17 cellular contexts compared by ENCODE assay signal in genomic region chr5:109327572-109327971, GRCh38.
"Had no signal": no experiment of that assay in that cellular context is flagged by ENCODE, and none has a peak within 500 bp of the region (broad histone marks: within the 10 kb centered on the region; RNA-seq: fewer than 3 reads in every experiment).

No MANE protein-coding gene starts in this region.

- H3K9me3 ChIP-seq: left lung, psoas muscle, upper lobe of left lung had no signal

- H3K27ac Mint-ChIP-seq: activated CD8-positive, alpha-beta memory T cell treated with anti-CD3 and anti-CD28 coated beads, Interleukin-2, amount 10 ng/mL, durations not matched to agents 7 days and 5 days; activated naive CD8-positive, alpha-beta T cell; activated T-cell treated with anti-CD3 and anti-CD28 coated beads, Interleukin-2, amount 50 U/mL, for 24 hours; memory B cell; T-helper 2 cell treated with Interferon-gamma antibody and Interleukin-4, amounts not matched to agents 5 μg/mL and 100 μg/mL, for 36 hours had no signal

- H3K4me1 Mint-ChIP-seq: activated CD8-positive, alpha-beta memory T cell treated with anti-CD3 and anti-CD28 coated beads, Interleukin-2, amount 10 ng/mL, durations not matched to agents 7 days and 5 days; memory B cell had no signal

- H3K4me3 ChIP-seq: left lung, psoas muscle, upper lobe of left lung had no signal

- H3K27me3 Mint-ChIP-seq: activated CD8-positive, alpha-beta memory T cell treated with anti-CD3 and anti-CD28 coated beads, Interleukin-2, amount 10 ng/mL, durations not matched to agents 7 days and 5 days; activated naive CD8-positive, alpha-beta T cell; activated T-cell treated with anti-CD3 and anti-CD28 coated beads, Interleukin-2, amount 50 U/mL, for 24 hours; memory B cell had no signal

- H3K4me1 ChIP-seq: psoas muscle had no signal

- DNase-seq: activated CD4-positive, alpha-beta T cell treated with anti-CD3 and anti-CD28 coated beads, Interleukin-2, amount 50 U/mL, for 4 hours; activated CD8-positive, alpha-beta memory T cell treated with anti-CD3 and anti-CD28 coated beads, Interleukin-2, amount 10 ng/mL, durations not matched to agents 7 days and 5 days; activated effector memory CD4-positive, alpha-beta T cell treated with Interleukin-2 at 50 U/mL for 16 hours; activated T-cell treated with anti-CD3 and anti-CD28 coated beads, Interleukin-2, amount 50 U/mL, for 24 hours; foreskin keratinocyte; head of caudate nucleus; left lung; psoas muscle; stimulated activated CD4-positive, alpha-beta T cell treated with anti-CD3 and anti-CD28 coated beads, Interleukin-15, amount 100 ng/mL, for 24 hours; SW 1271; upper lobe of left lung had no signal

- H3K4me3 Mint-ChIP-seq: activated CD8-positive, alpha-beta memory T cell treated with anti-CD3 and anti-CD28 coated beads, Interleukin-2, amount 10 ng/mL, durations not matched to agents 7 days and 5 days; activated naive CD8-positive, alpha-beta T cell; activated T-cell treated with anti-CD3 and anti-CD28 coated beads, Interleukin-2, amount 50 U/mL, for 24 hours; memory B cell; nephron; T-helper 2 cell treated with Interferon-gamma antibody and Interleukin-4, amounts not matched to agents 5 μg/mL and 100 μg/mL, for 36 hours had no signal

- H3K9me3 Mint-ChIP-seq: activated T-cell treated with anti-CD3 and anti-CD28 coated beads, Interleukin-2, amount 50 U/mL, for 24 hours; memory B cell; nephron; T-helper 2 cell treated with Interferon-gamma antibody and Interleukin-4, amounts not matched to agents 5 μg/mL and 100 μg/mL, for 36 hours had no signal

- ATAC-seq: activated CD4-positive, CD25-positive, alpha-beta regulatory T cell treated with anti-CD3 and anti-CD28 coated beads, Interleukin-2, amount 50 U/mL, for 24 hours; activated CD8-positive, alpha-beta memory T cell treated with anti-CD3 and anti-CD28 coated beads, Interleukin-2, amount 10 ng/mL, durations not matched to agents 7 days and 5 days; esophagus mucosa; left lung had no signal

- H3K27me3 ChIP-seq: foreskin keratinocyte, left lung, upper lobe of left lung had no signal

- H3K27ac ChIP-seq: foreskin keratinocyte, left lung, psoas muscle, upper lobe of left lung had no signal

- H3K36me3 Mint-ChIP-seq: activated CD8-positive, alpha-beta memory T cell treated with anti-CD3 and anti-CD28 coated beads, Interleukin-2, amount 10 ng/mL, durations not matched to agents 7 days and 5 days had no signal
